In genomic region chrX:153475751-153476281, GRCh38 we compare ENCODE assay signal across 1 cellular context.
TF ChIP-seq lines count a peak whose summit lies in the region.

No MANE protein-coding gene starts in this region.

TF ChIP-seq in IMR-90, 13 proteins besides CTCF, POLR2A, EP300 and RAD21:
- TF ChIP-seq ELK1 (IDR thresholded peaks at IDR 0.05; ENCODE audit: borderline replicate concordance, low read depth, low read length) (no peak), FOS (IDR thresholded peaks at IDR 0.05; ENCODE audit: low read depth, low read length) (no peak), RFX5 (IDR thresholded peaks at IDR 0.05; ENCODE audit: low read depth, low read length) (no peak), MXI1 (IDR thresholded peaks at IDR 0.05; ENCODE audit: borderline replicate concordance, low read depth, low read length) (no peak), MAFK (IDR thresholded peaks at IDR 0.05; ENCODE audit: low read depth, low read length) (no peak), NFE2L2 (IDR thresholded peaks at IDR 0.05; ENCODE audit: low read depth, low read length) (no peak), MAZ (IDR thresholded peaks at IDR 0.05; ENCODE audit: borderline replicate concordance, low read depth, low read length) (no peak), RCOR1 (IDR thresholded peaks at IDR 0.05; ENCODE audit: insufficient replicate concordance, low read length) (no peak), USF2 (IDR thresholded peaks at IDR 0.05; ENCODE audit: low read depth, low read length) (no peak), CHD1 (IDR thresholded peaks at IDR 0.05; ENCODE audit: low read depth, low read length) (no peak)
